1 cellular context compared by ENCODE assay signal in genomic region chr3:63818282-63819150, GRCh38.
TF ChIP-seq lines count a peak whose summit lies in the region.

No MANE protein-coding gene starts in this region.

TF ChIP-seq in GM23338, 12 proteins besides CTCF, POLR2A, EP300 and RAD21 (continued from another document):
- no peak for TF ChIP-seq ZNF331 (CRISPR knock-in tag; IDR thresholded peaks at IDR 0.05; ENCODE audit: low read depth)
- TF ChIP-seq, protein P1, sequence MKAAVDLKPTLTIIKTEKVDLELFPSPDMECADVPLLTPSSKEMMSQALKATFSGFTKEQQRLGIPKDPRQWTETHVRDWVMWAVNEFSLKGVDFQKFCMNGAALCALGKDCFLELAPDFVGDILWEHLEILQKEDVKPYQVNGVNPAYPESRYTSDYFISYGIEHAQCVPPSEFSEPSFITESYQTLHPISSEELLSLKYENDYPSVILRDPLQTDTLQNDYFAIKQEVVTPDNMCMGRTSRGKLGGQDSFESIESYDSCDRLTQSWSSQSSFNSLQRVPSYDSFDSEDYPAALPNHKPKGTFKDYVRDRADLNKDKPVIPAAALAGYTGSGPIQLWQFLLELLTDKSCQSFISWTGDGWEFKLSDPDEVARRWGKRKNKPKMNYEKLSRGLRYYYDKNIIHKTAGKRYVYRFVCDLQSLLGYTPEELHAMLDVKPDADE (IDR thresholded peaks at IDR 0.05): no peak
- TF ChIP-seq JUNB (IDR thresholded peaks at IDR 0.05; ENCODE audit: unreplicated experiment): no peak
- no peak for TF ChIP-seq EZH2 (IDR thresholded peaks at IDR 0.05; ENCODE audit: low read depth, unreplicated experiment)
